ENCODE assay signal across 8 cellular contexts in the genomic region with DNA sequence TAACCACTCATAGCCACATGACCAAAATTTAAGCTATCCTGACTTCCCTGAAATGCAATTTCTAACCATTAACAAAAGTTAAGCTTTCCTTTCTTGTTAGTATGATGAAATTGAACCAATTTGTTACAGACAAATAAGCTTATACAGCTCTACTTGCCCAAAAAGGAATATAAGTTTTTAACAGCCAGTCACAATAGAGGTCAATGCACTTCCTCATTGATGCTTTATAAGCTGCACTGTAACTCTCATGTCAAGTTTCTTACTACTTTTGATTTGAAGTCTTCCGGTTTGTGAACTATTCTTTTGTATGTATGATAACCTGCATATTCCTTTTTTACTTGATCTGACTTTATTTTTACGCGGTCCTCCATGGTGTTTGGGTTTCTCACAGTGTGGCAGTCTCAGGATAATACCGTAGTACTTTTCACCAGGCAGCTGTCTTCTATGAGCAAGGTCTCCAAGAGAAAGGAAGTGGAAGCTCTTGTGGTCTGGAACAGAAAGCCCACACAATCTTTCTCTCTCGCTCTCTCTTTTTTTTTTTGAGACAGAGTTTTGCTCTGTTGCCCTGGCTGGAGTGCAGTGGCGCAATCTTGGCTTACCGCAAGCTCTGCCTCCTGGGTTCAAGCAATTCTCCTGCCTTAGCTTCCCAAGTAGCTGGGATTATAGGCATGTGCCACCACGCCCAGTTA.
A peak's percentile ranks its signal among the peaks of the same experiment; 100 is the strongest.
DNase-seq lines count a peak whose midpoint lies in the region; ATAC-seq, FAIRE-seq and TF ChIP-seq lines count a peak whose summit lies in the region.

No MANE protein-coding gene starts in this region.

- FAIRE-seq in small intestine (lab: Jason Lieb, UNC) = no peak

- H3K4me3 Mint-ChIP-seq in CD4-positive, alpha-beta T cell = peak overlapping the region; percentile 76
- peak overlapping the region; percentile 54 for H3K4me3 Mint-ChIP-seq in activated CD8-positive, alpha-beta T cell treated with anti-CD3 and anti-CD28 coated beads, Interleukin-2, amount 10 ng/mL, durations not matched to agents 7 days and 5 days

- POLR2A ChIA-PET in CD4-positive, alpha-beta T cell (lab: Charles Lee) = interaction anchor here (0.6 to 2.5 kb wide), 11 partner anchors 13 to 72 kb away, joined by 3 to 24 read pairs (median 5); no protein-coding TSS in a partner anchor
- POLR2A ChIA-PET in activated CD8-positive, alpha-beta T cell treated with anti-CD3 and anti-CD28 coated beads, Interleukin-2, amount 10 ng/mL, durations not matched to agents 7 days and 5 days (lab: Charles Lee) = interaction anchor here (1.0 to 1.2 kb wide), 4 partner anchors 10 to 62 kb away, joined by 3 to 4 read pairs (median 4); no protein-coding TSS in a partner anchor

- H3K27ac ChIP-seq in CD4-positive, alpha-beta T cell (ENCODE audit: low read depth, low read length) = peak overlapping the region; percentile 3
- H3K27ac ChIP-seq in HL-60 (replicated peaks) (peak overlapping the region; percentile 65), small intestine (ENCODE audit: low read depth in 1 of 2, low read length in 1 of 2) (no peak overlapping the region)

- no peaks in the 10 kb centered on the region for H3K27me3 Mint-ChIP-seq in CD4-positive, alpha-beta T cell
- no peaks in the 10 kb centered on the region for H3K27me3 Mint-ChIP-seq in activated CD8-positive, alpha-beta T cell treated with anti-CD3 and anti-CD28 coated beads, Interleukin-2, amount 10 ng/mL, durations not matched to agents 7 days and 5 days (ENCODE audit: low read depth)

- no peak for TF ChIP-seq CTCF in CD4-positive, alpha-beta T cell (IDR thresholded peaks at IDR 0.05)
- TF ChIP-seq CTCF in HL-60 (IDR thresholded peaks at IDR 0.05; ENCODE audit: insufficient read depth, low read length) = no peak

- H3K4me1 Mint-ChIP-seq in CD4-positive, alpha-beta T cell (ENCODE audit: low read depth) = peaks cover 74% of the 10 kb centered on the region
- peaks cover 64% of the 10 kb centered on the region for H3K4me1 Mint-ChIP-seq in activated CD8-positive, alpha-beta T cell treated with anti-CD3 and anti-CD28 coated beads, Interleukin-2, amount 10 ng/mL, durations not matched to agents 7 days and 5 days (ENCODE audit: low read depth)

- no peaks in the 10 kb centered on the region for H3K27me3 ChIP-seq in CD4-positive, alpha-beta T cell (ENCODE audit: control insufficient read depth, insufficient read depth, low read length)
- H3K27me3 ChIP-seq in HL-60 (ENCODE audit: insufficient read depth, poor library complexity, severe bottlenecking) = peaks cover 3% of the 10 kb centered on the region
- peaks cover 0 to 4% of the 10 kb centered on the region in 2 donors for H3K27me3 ChIP-seq in small intestine (ENCODE audit: control insufficient read depth in 2 of 2, insufficient read depth in 2 of 2, low read length in 2 of 2)

- peaks cover 5% of the 10 kb centered on the region for H3K36me3 Mint-ChIP-seq in CD4-positive, alpha-beta T cell (ENCODE audit: low read depth)
- H3K36me3 Mint-ChIP-seq in activated CD8-positive, alpha-beta T cell treated with anti-CD3 and anti-CD28 coated beads, Interleukin-2, amount 10 ng/mL, durations not matched to agents 7 days and 5 days (ENCODE audit: low read depth) = peaks cover 28% of the 10 kb centered on the region

- no peaks in the 10 kb centered on the region for H3K36me3 ChIP-seq in small intestine (ENCODE audit: control insufficient read depth in 2 of 2, insufficient read depth in 2 of 2, low read length in 2 of 2)

- intact Hi-C loops in CD4-positive, alpha-beta T cell (cut with DNase I, micrococcal nuclease) = loop anchor here (2.0 to 10.0 kb wide), 4 partner anchors 18 to 78 kb away; no protein-coding TSS in a partner anchor

- peaks cover 6% of the 10 kb centered on the region for H3K9me3 ChIP-seq in CD4-positive, alpha-beta T cell (ENCODE audit: control insufficient read depth, low read length)
- H3K9me3 ChIP-seq in small intestine (ENCODE audit: control insufficient read depth, low read depth) = no peaks in the 10 kb centered on the region

- H3K4me3 ChIP-seq in HL-60 (replicated peaks; ENCODE audit: insufficient read depth, low read length) = peak overlapping the region; percentile 16; the same call in 1 of the 2 replicates
- no peak overlapping the region for H3K4me3 ChIP-seq in small intestine (ENCODE audit: low read depth in 1 of 2, low read length in 2 of 2)

- ATAC-seq in CD4-positive, alpha-beta T cell (ENCODE audit: poor library complexity) = peak; percentile 41
- peak; percentile 79 for ATAC-seq in GM21367 (IDR thresholded peaks at IDR 0.05; ENCODE audit: unreplicated experiment)
- peak; percentile 45 for ATAC-seq in activated CD8-positive, alpha-beta T cell treated with anti-CD3 and anti-CD28 coated beads, Interleukin-2, amount 10 ng/mL, durations not matched to agents 7 days and 5 days

- peaks cover 5% of the 10 kb centered on the region for H3K9me3 Mint-ChIP-seq in CD4-positive, alpha-beta T cell
- peaks cover 25% of the 10 kb centered on the region for H3K9me3 Mint-ChIP-seq in activated CD8-positive, alpha-beta T cell treated with anti-CD3 and anti-CD28 coated beads, Interleukin-2, amount 10 ng/mL, durations not matched to agents 7 days and 5 days (ENCODE audit: insufficient read depth)

- H3K4me1 ChIP-seq in small intestine (ENCODE audit: control insufficient read depth in 2 of 2, insufficient read depth in 1 of 2, low read depth in 1 of 2, low read length in 1 of 2) = no peaks in the 10 kb centered on the region

- DNase-seq in CD4-positive, alpha-beta T cell = peak in 6 of 10 experiments; percentile 2 to 27 (median 6)
- DNase-seq in HL-60 (ENCODE audit: low read depth in 1 of 2, low spot score in 1 of 2) (peak; percentile 88 to 89), small intestine (peak; percentile 37), T1000 (lab: John Stamatoyannopoulos, UW) (no peak), midbrain (lab: John Stamatoyannopoulos, UW) (no peak), NCI-H2227 (lab: John Stamatoyannopoulos, UW; ENCODE audit: unreplicated experiment) (no peak)
- DNase-seq in activated CD8-positive, alpha-beta T cell treated with anti-CD3 and anti-CD28 coated beads, Interleukin-2, amount 10 ng/mL, durations not matched to agents 7 days and 5 days = peak; percentile 71

- WGBS in small intestine, 3 donors = 64 to 85% (median 69%) methylated on average over 8 of the region's 8 CpGs

- H3K27ac Mint-ChIP-seq in CD4-positive, alpha-beta T cell = peak overlapping the region; percentile 83
- H3K27ac Mint-ChIP-seq in activated CD8-positive, alpha-beta T cell treated with anti-CD3 and anti-CD28 coated beads, Interleukin-2, amount 10 ng/mL, durations not matched to agents 7 days and 5 days = peak overlapping the region; percentile 92

- CTCF ChIA-PET in CD4-positive, alpha-beta T cell (lab: Charles Lee) = no interaction called here
- CTCF ChIA-PET in activated CD8-positive, alpha-beta T cell treated with anti-CD3 and anti-CD28 coated beads, Interleukin-2, amount 10 ng/mL, durations not matched to agents 7 days and 5 days (lab: Charles Lee) = interaction anchor here (0.6 to 1.0 kb wide), 2 partner anchors 36 to 44 kb away, joined by 3 read pairs; no protein-coding TSS in a partner anchor

Comparison
In these comparisons a context has a peak if more than half of its experiments do, and no peak if none do; other contexts are left out.
1. DNase-seq: peak in CD4-positive, alpha-beta T cell (6 of 10), HL-60 (2 of 2), activated CD8-positive, alpha-beta T cell treated with anti-CD3 and anti-CD28 coated beads, Interleukin-2, amount 10 ng/mL, durations not matched to agents 7 days and 5 days (single experiment) and small intestine (single experiment); none in T1000 (single experiment), midbrain (single experiment) and NCI-H2227 (single experiment).
2. H3K27ac ChIP-seq: peak in CD4-positive, alpha-beta T cell (single experiment) and HL-60 (single experiment); none in small intestine (0 of 2).
3. Peak in every context shown above with its lines, with median percentiles within 50 percentile points of each other: ATAC-seq.